In genomic region chr5:54644226-54644625, GRCh38 we compare ENCODE assay signal across 11 cellular contexts.
DNase-seq lines count a peak whose midpoint lies in the region; ATAC-seq, FAIRE-seq and TF ChIP-seq lines count a peak whose summit lies in the region.
"Had no signal": no experiment of that assay in that cellular context is flagged by ENCODE, and none has a peak within 500 bp of the region (broad histone marks: within the 10 kb centered on the region; RNA-seq: fewer than 3 reads in every experiment).

No MANE protein-coding gene starts in this region.

- no peaks in the 10 kb centered on the region for H3K27me3 ChIP-seq in colonic mucosa

- peak overlapping the region; percentile 55 for H3K27ac Mint-ChIP-seq in activated T-cell treated with anti-CD3 and anti-CD28 coated beads, Interleukin-2, amount 50 U/mL, for 72 hours
- H3K27ac Mint-ChIP-seq in activated naive CD4-positive, alpha-beta T cell treated with anti-CD3 and anti-CD28 coated beads for 36 hours = no peak overlapping the region

- no peak overlapping the region for H3K9ac ChIP-seq in colonic mucosa (ENCODE audit: low read depth in 2 of 2, low read length in 2 of 2)

- H3K4me1 ChIP-seq in colonic mucosa = no peaks in the 10 kb centered on the region
- H3K4me1 ChIP-seq: prostate gland had no signal

- TF ChIP-seq CTCF in fibroblast of the aortic adventitia (IDR thresholded peaks at IDR 0.05; ENCODE audit: insufficient read depth, low read length) (no peak), colonic mucosa (IDR thresholded peaks at IDR 0.05) (no peak)

- H3K4me3 ChIP-seq in fibroblast of the aortic adventitia (ENCODE audit: low read depth, low read length) = no peak overlapping the region
- H3K4me3 ChIP-seq in colonic mucosa = no peak overlapping the region
- H3K4me3 ChIP-seq: prostate gland had no signal

- H3K36me3 ChIP-seq in colonic mucosa = no peaks in the 10 kb centered on the region
- H3K36me3 ChIP-seq: prostate gland had no signal

- H3K9me3 Mint-ChIP-seq in activated T-cell treated with anti-CD3 and anti-CD28 coated beads, Interleukin-2, amount 50 U/mL, for 72 hours = peaks cover 3% of the 10 kb centered on the region in 2 donors
- no peaks in the 10 kb centered on the region for H3K9me3 Mint-ChIP-seq in activated naive CD4-positive, alpha-beta T cell treated with anti-CD3 and anti-CD28 coated beads for 36 hours

- no peaks in the 10 kb centered on the region for H3K27me3 Mint-ChIP-seq in activated T-cell treated with anti-CD3 and anti-CD28 coated beads, Interleukin-2, amount 50 U/mL, for 72 hours (ENCODE audit: low read depth)
- no peaks in the 10 kb centered on the region for H3K27me3 Mint-ChIP-seq in activated naive CD4-positive, alpha-beta T cell treated with anti-CD3 and anti-CD28 coated beads for 36 hours (ENCODE audit: low read depth)

- CTCF ChIA-PET in activated naive CD4-positive, alpha-beta T cell treated with anti-CD3 and anti-CD28 coated beads for 36 hours (lab: Charles Lee) = interaction anchor here (0.8 to 0.9 kb wide), 2 partner anchors 103 to 127 kb away, joined by 3 to 4 read pairs; partner anchors contain the start of gene SNX18

- peak; percentile 55 for FAIRE-seq in urothelium cell line (lab: Jason Lieb, UNC)

- peak in 1 of 2 donors; percentile 29 for ATAC-seq in activated T-cell treated with anti-CD3 and anti-CD28 coated beads, Interleukin-2, amount 50 U/mL, for 72 hours (replicated peaks in 1 of 2)

- H3K4me1 Mint-ChIP-seq in activated T-cell treated with anti-CD3 and anti-CD28 coated beads, Interleukin-2, amount 50 U/mL, for 72 hours (ENCODE audit: low read depth) = peaks cover 57% of the 10 kb centered on the region
- H3K4me1 Mint-ChIP-seq in activated naive CD4-positive, alpha-beta T cell treated with anti-CD3 and anti-CD28 coated beads for 36 hours (ENCODE audit: low read depth) = peaks cover 51% of the 10 kb centered on the region

- H3K9me3 ChIP-seq in colonic mucosa = no peaks in the 10 kb centered on the region
- H3K9me3 ChIP-seq: prostate gland had no signal

- peak in 1 of 2 donors; percentile 4 for DNase-seq in activated T-cell treated with anti-CD3 and anti-CD28 coated beads, Interleukin-2, amount 50 U/mL, for 72 hours
- DNase-seq in activated T-cell treated with anti-CD3 and anti-CD28 coated beads, Interleukin-2, amount 50 U/mL, for 1 hour = no peak
- DNase-seq in T1000 (lab: John Stamatoyannopoulos, UW) (peak; percentile 24), fibroblast of the aortic adventitia (ENCODE audit: low read depth) (peak; percentile 91), urothelium cell line (ENCODE audit: low spot score) (peak; percentile 82), colonic mucosa (no peak), SK-N-DZ (ENCODE audit: low spot score) (no peak)
- DNase-seq in activated naive CD4-positive, alpha-beta T cell treated with anti-CD3 and anti-CD28 coated beads for 36 hours = no peak
- DNase-seq: effector CD8-positive, alpha-beta T cell; NCI-H69 had no signal

- no peak overlapping the region for H3K4me3 Mint-ChIP-seq in activated T-cell treated with anti-CD3 and anti-CD28 coated beads, Interleukin-2, amount 50 U/mL, for 72 hours
- H3K4me3 Mint-ChIP-seq in activated naive CD4-positive, alpha-beta T cell treated with anti-CD3 and anti-CD28 coated beads for 36 hours = no peak overlapping the region

- H3K36me3 Mint-ChIP-seq in activated T-cell treated with anti-CD3 and anti-CD28 coated beads, Interleukin-2, amount 50 U/mL, for 72 hours (ENCODE audit: insufficient read depth in 2 of 2) = peaks cover 3 to 6% of the 10 kb centered on the region in 2 donors
- H3K36me3 Mint-ChIP-seq in activated naive CD4-positive, alpha-beta T cell treated with anti-CD3 and anti-CD28 coated beads for 36 hours (ENCODE audit: low read depth) = no peaks in the 10 kb centered on the region

- intact Hi-C loops in colonic mucosa (cut with DNase I) = no loop called here
- intact Hi-C loops in activated naive CD4-positive, alpha-beta T cell treated with anti-CD3 and anti-CD28 coated beads for 36 hours (cut with micrococcal nuclease) = no loop called here

- no peak overlapping the region for H3K27ac ChIP-seq in colonic mucosa
- H3K27ac ChIP-seq: prostate gland had no signal

Comparison
In these comparisons a context has a peak if more than half of its experiments do, and no peak if none do; other contexts are left out.
1. DNase-seq: peak in T1000 (single experiment), fibroblast of the aortic adventitia (single experiment) and urothelium cell line (single experiment); none in activated T-cell treated with anti-CD3 and anti-CD28 coated beads, Interleukin-2, amount 50 U/mL, for 1 hour (single experiment), colonic mucosa (single experiment), activated naive CD4-positive, alpha-beta T cell treated with anti-CD3 and anti-CD28 coated beads for 36 hours (single experiment) and SK-N-DZ (single experiment).